ENCODE assay signal across 9 cellular contexts in the genomic region with DNA sequence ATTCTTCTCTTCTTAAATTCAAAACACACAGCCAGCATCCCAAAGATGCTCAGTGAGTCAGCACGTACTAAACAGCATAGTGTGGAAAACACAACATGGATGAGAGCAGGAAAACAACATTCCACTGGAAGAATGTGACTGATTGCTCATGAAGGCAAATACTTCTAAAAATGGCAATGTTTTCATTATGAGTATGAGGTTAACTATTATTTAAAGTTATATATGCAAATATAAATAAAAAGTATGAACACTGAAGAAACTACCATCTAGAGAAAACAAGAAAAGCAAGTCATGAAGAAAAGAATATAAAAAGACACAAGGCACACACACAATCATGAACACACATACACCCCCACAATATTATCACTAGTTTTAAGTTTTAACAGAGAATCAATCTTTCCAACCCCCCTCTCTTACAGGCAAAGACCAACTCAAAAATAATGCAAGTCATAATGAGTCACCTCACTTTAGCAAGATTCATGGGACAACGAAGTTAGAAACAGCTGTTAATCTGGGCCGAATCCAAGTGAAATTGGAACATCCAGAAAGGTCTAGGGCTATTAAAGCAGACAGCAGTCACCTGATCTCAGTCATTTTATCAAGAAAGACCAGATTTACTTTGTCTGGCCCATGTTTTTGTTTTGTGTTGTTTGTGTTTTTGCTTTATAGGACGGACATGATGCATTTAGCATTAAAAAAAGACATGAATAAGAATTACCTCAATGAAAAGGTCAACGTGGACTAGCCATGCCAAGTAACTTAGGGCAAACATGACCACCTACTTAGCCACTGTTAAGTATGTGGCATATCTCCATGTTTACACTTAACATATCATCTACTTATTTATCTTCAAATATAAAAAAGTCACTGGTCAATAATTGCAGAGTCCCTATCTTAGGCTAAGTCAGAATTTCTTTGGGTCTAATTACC. TPM values are rescaled to one million over a fixed set of nuclear protein-coding genes. Genes with fewer than 3 reads are reported as not detected.
A peak's percentile ranks its signal among the peaks of the same experiment; 100 is the strongest.
DNase-seq lines count a peak whose midpoint lies in the region; ATAC-seq, FAIRE-seq and TF ChIP-seq lines count a peak whose summit lies in the region.
"Had no signal": no experiment of that assay in that cellular context is flagged by ENCODE, and none has a peak within 500 bp of the region (broad histone marks: within the 10 kb centered on the region; RNA-seq: fewer than 3 reads in every experiment).

No MANE protein-coding gene starts in this region.

- intact Hi-C loops in Calu3 (cut with micrococcal nuclease; ENCODE audit: unreplicated experiment), result no loop called here
- intact Hi-C loops in ovary (cut with DNase I), result no loop called here

- TF ChIP-seq CTCF in Calu3 (IDR thresholded peaks at IDR 0.05; ENCODE audit: unreplicated experiment), result no peak
- no peak for TF ChIP-seq CTCF in ovary (IDR thresholded peaks at IDR 0.05)
- TF ChIP-seq CTCF in endothelial cell (IDR thresholded peaks at IDR 0.05; ENCODE audit: unreplicated experiment), result no peak

- DNase-seq in Calu3 (no peak), RCC 7860 (ENCODE audit: low spot score) (peak; percentile 68), fibroblast of gingiva (ENCODE audit: low read depth) (peak; percentile 98), ovary (peak in 2 of 5 donors; percentile 42 to 69), OCI-M2 (lab: John Stamatoyannopoulos, UW; ENCODE audit: unreplicated experiment) (no peak), endothelial cell (ENCODE audit: low spot score) (no peak)
- no peak for DNase-seq in activated CD4-positive, alpha-beta T cell treated with anti-CD3 and anti-CD28 coated beads for 4 hours
- DNase-seq: cerebellar nuclear complex had no signal

- no peak overlapping the region for H3K4me3 ChIP-seq in ovary

- peak; percentile 89 for FAIRE-seq in RCC 7860 (lab: Jason Lieb, UNC)

- H3K36me3 ChIP-seq in ovary, result no peaks in the 10 kb centered on the region

- no peak for ATAC-seq in GM21381 (IDR thresholded peaks at IDR 0.05; ENCODE audit: unreplicated experiment)

- WGBS in ovary, 3 donors, result 14 to 19% (median 19%) methylated on average over 5 of the region's 5 CpGs

- peak overlapping the region in 1 of 2 donors; percentile 66 for H3K27ac ChIP-seq in ovary

- peak; percentile 25 for TF ChIP-seq EP300 in ovary (IDR thresholded peaks at IDR 0.05)

- H3K27me3 ChIP-seq in ovary, result no peaks in the 10 kb centered on the region

- CTCF ChIA-PET in Calu3 (lab: Charles Lee), result no interaction called here

- H3K9me3 Mint-ChIP-seq in Calu3 (ENCODE audit: low read depth, unreplicated experiment) (no peaks in the 10 kb centered on the region), endothelial cell (ENCODE audit: unreplicated experiment) (no peaks in the 10 kb centered on the region)

- H3K36me3 Mint-ChIP-seq in Calu3 (ENCODE audit: insufficient read depth, unreplicated experiment), result no peaks in the 10 kb centered on the region
- H3K36me3 Mint-ChIP-seq in endothelial cell (ENCODE audit: low read depth, unreplicated experiment), result no peaks in the 10 kb centered on the region

- H3K27ac Mint-ChIP-seq in Calu3 (ENCODE audit: unreplicated experiment), result peak overlapping the region; percentile 92
- H3K27ac Mint-ChIP-seq in endothelial cell (ENCODE audit: unreplicated experiment), result no peak overlapping the region

- TF ChIP-seq POLR2A in ovary (IDR thresholded peaks at IDR 0.05), result no peak

- H3K9me3 ChIP-seq in ovary, result no peaks in the 10 kb centered on the region

- peaks cover 19% of the 10 kb centered on the region for H3K4me1 Mint-ChIP-seq in Calu3 (ENCODE audit: low read depth, unreplicated experiment)
- no peaks in the 10 kb centered on the region for H3K4me1 Mint-ChIP-seq in endothelial cell (ENCODE audit: unreplicated experiment)

- H3K4me3 Mint-ChIP-seq in Calu3 (ENCODE audit: low read depth, unreplicated experiment) (peak overlapping the region; percentile 7), endothelial cell (ENCODE audit: unreplicated experiment) (no peak overlapping the region)

- H3K4me1 ChIP-seq in ovary (ENCODE audit: insufficient read depth), result peaks cover 2% of the 10 kb centered on the region

- BruUV-seq in Calu3 (replicated peaks; lab: Mats Ljungman, UMichigan), result no TSS peak

- no peaks in the 10 kb centered on the region for H3K27me3 Mint-ChIP-seq in Calu3 (ENCODE audit: unreplicated experiment)
- H3K27me3 Mint-ChIP-seq in endothelial cell (ENCODE audit: unreplicated experiment), result no peaks in the 10 kb centered on the region

RNA-seq across cellular contexts. Expression of gene GBE1, which starts 18.1 kb away (rescaled TPM):
- total RNA-seq in Calu3 (2022) (10.8 and 12.7 TPM in 2 replicates), ovary (10 to 100 TPM; 14.8 to 43.7 (median 26.8) TPM), endothelial cell (ENCODE audit: unreplicated experiment) (15.6 TPM)
- 10 to 100 TPM; 20.9 to 35.2 TPM for polyA plus RNA-seq in ovary

Comparison
In these comparisons a context has a peak if more than half of its experiments do, and no peak if none do; other contexts are left out.
1. DNase-seq: peak in RCC 7860 (single experiment) and fibroblast of gingiva (single experiment); none in Calu3 (single experiment), OCI-M2 (single experiment), endothelial cell (single experiment) and activated CD4-positive, alpha-beta T cell treated with anti-CD3 and anti-CD28 coated beads for 4 hours (0 of 2).